Comparison of ENCODE assay signal across 18 cellular contexts in the genomic region with DNA sequence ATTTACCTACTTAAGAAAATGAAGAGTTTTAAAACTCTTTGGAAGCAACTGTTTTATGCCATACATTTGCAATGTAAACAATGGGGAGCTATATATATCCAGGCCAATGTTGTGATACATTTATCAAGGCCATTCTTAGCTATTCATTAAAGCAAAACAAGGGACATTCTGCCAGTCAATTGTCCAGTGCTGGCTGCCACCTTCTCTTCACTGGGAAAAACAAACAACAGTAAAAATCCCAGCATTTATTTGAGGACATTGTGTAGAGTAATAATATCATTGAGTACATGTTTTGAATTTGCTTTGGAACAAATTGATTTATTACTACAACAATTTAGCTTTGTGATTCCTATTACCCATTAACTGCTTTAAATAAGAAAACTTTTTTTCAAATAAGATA.
"Had no signal": no experiment of that assay in that cellular context is flagged by ENCODE, and none has a peak within 500 bp of the region (broad histone marks: within the 10 kb centered on the region; RNA-seq: fewer than 3 reads in every experiment).

No MANE protein-coding gene starts in this region.

- DNase-seq: IMR-90, Karpas-422, KG1, MM.1S, NCI-H1092 treated with DMSO at 0.1 percent for 48 hours, NCI-H146, NCI-H1930, NCI-H2081, NCI-H2107, NCI-H2227 treated with DMSO at 0.1 percent for 48 hours, NCI-H526 treated with DMSO at 0.1 percent for 48 hours, PC-3, SHP77, SK-N-SH, SW 1271, T-cell had no signal

- H3K27ac ChIP-seq: RWPE1 had no signal

- ATAC-seq: Panc1, PC-3, T-cell had no signal
